10 cellular contexts compared by ENCODE assay signal in genomic region chr22:17706947-17707346, GRCh38.
DNase-seq lines count a peak whose midpoint lies in the region; ATAC-seq and TF ChIP-seq lines count a peak whose summit lies in the region.
"Had no signal": no experiment of that assay in that cellular context is flagged by ENCODE, and none has a peak within 500 bp of the region (broad histone marks: within the 10 kb centered on the region; RNA-seq: fewer than 3 reads in every experiment).

No MANE protein-coding gene starts in this region.

- H3K4me1 Mint-ChIP-seq in activated T-helper 17 cell treated with anti-CD3 and anti-CD28 coated beads, Interleukin-2, amount 50 U/mL, for 72 hours: peaks cover 12% of the 10 kb centered on the region
- H3K4me1 Mint-ChIP-seq in immature natural killer cell (peaks cover 16 to 20% of the 10 kb centered on the region in 2 donors), neural progenitor cell (peaks cover 6% of the 10 kb centered on the region)

- peak overlapping the region; percentile 57 for H3K9ac ChIP-seq in HCT116 (ENCODE audit: low read length)
- no peak overlapping the region for H3K9ac ChIP-seq in neural progenitor cell

- no peak for TF ChIP-seq EP300 in stomach (IDR thresholded peaks at IDR 0.05)

- TSS peak; percentile 45 for BruUV-seq in HCT116 (replicated peaks; lab: Mats Ljungman, UMichigan)

- WGBS in stomach, 5 donors: 89 to 100% (median 100%) methylated on average over 1 of the region's 1 CpG

- no peak for ATAC-seq in HCT116
- ATAC-seq in activated T-helper 17 cell treated with anti-CD3 and anti-CD28 coated beads, Interleukin-2, amount 50 U/mL, for 72 hours (replicated peaks): no peak

- H3K4me3 ChIP-seq in HCT116 (replicated peaks in 1 of 2; ENCODE audit: low read depth in 1 of 2, low read length in 2 of 2) (peak overlapping the region in 1 of 2 experiments; percentile 45; a peak in 1 of 4 replicates), stomach (peak overlapping the region; percentile 4 to 26 (median 23)), neural progenitor cell (no peak overlapping the region)

- CTCF ChIA-PET in HCT116 (lab: Charles Lee): no interaction called here

- no peak for TF ChIP-seq RAD21 in HCT116 (IDR thresholded peaks at IDR 0.05; ENCODE audit: low read depth)

- H3K4me1 ChIP-seq in HCT116 (ENCODE audit: control insufficient read depth in 1 of 2, insufficient read depth in 2 of 2, low read length in 2 of 2) (peaks cover 12 to 21% of the 10 kb centered on the region in 2 experiments; a peak in 3 of 4 replicates), stomach (peaks cover 0 to 26% (median 11%) of the 10 kb centered on the region in 4 donors), neural progenitor cell (no peaks in the 10 kb centered on the region)

- H3K4me2 ChIP-seq in HCT116 (ENCODE audit: low read length) (peak overlapping the region; percentile 82), neural progenitor cell (no peak overlapping the region)

- POLR2A ChIA-PET in HCT116 (lab: Charles Lee): interaction anchor here (1.6 kb wide), 1 partner anchor 19 kb away, joined by 3 read pairs; no protein-coding TSS in a partner anchor

- intact Hi-C loops in HCT116 (cut with micrococcal nuclease) (no loop called here), stomach (cut with DNase I; ENCODE audit: low total_unique reads) (no loop called here)

- H3K27ac ChIP-seq in HCT116 (ENCODE audit: low read depth, low read length): peak overlapping the region; percentile 69; the same call in 1 of the 2 replicates
- peak overlapping the region in 4 of 5 donors; percentile 64 to 75 (median 66) for H3K27ac ChIP-seq in stomach
- no peak overlapping the region for H3K27ac ChIP-seq in neural progenitor cell

- no peak overlapping the region for H2AFZ ChIP-seq in HCT116 (ENCODE audit: low read depth, low read length, poor library complexity, severe bottlenecking)
- H2AFZ ChIP-seq in neural progenitor cell (replicated peaks): no peak overlapping the region

- no peaks in the 10 kb centered on the region for H3K27me3 Mint-ChIP-seq in activated T-helper 17 cell treated with anti-CD3 and anti-CD28 coated beads, Interleukin-2, amount 50 U/mL, for 72 hours
- H3K27me3 Mint-ChIP-seq in immature natural killer cell (ENCODE audit: low read depth in 3 of 3) (peaks cover 0 to 3% (median 0%) of the 10 kb centered on the region in 3 donors), neural progenitor cell (ENCODE audit: insufficient read depth, low read depth) (peaks cover 2% of the 10 kb centered on the region)
- H3K27me3 Mint-ChIP-seq: activated CD4-positive, alpha-beta T cell treated with anti-CD3 and anti-CD28 coated beads for 36 hours had no signal

- H3K79me2 ChIP-seq in HCT116 (ENCODE audit: insufficient read depth, low read length) (no peaks in the 10 kb centered on the region), neural progenitor cell (ENCODE audit: low read depth) (no peaks in the 10 kb centered on the region)

- no peaks in the 10 kb centered on the region for H4K20me1 ChIP-seq in HCT116 (ENCODE audit: insufficient read depth)
- no peaks in the 10 kb centered on the region for H4K20me1 ChIP-seq in neural progenitor cell (ENCODE audit: low read depth)

- H3K4me3 Mint-ChIP-seq in activated T-helper 17 cell treated with anti-CD3 and anti-CD28 coated beads, Interleukin-2, amount 50 U/mL, for 72 hours: peak overlapping the region; percentile 67
- H3K4me3 Mint-ChIP-seq in immature natural killer cell (peak overlapping the region in 1 of 5 donors; percentile 85), neural progenitor cell (no peak overlapping the region)
- H3K4me3 Mint-ChIP-seq: nephron progenitor cell had no signal

- no peaks in the 10 kb centered on the region for H3K27me3 ChIP-seq in HCT116 (ENCODE audit: insufficient read depth, low read length)
- H3K27me3 ChIP-seq in stomach: no peaks in the 10 kb centered on the region
- no peaks in the 10 kb centered on the region for H3K27me3 ChIP-seq in neural progenitor cell

- H3K9me3 Mint-ChIP-seq in activated T-helper 17 cell treated with anti-CD3 and anti-CD28 coated beads, Interleukin-2, amount 50 U/mL, for 72 hours: no peaks in the 10 kb centered on the region
- H3K9me3 Mint-ChIP-seq in immature natural killer cell: no peaks in the 10 kb centered on the region
- no peaks in the 10 kb centered on the region for H3K9me3 Mint-ChIP-seq in neural progenitor cell
- H3K9me3 Mint-ChIP-seq: nephron progenitor cell had no signal

- RAD21 ChIA-PET in HCT116 (lab: Charles Lee; ENCODE audit: low non-redundant PET in 1 of 2, low total read pairs in 2 of 2, uncharacterized antibody in 2 of 2, unreplicated experiment in 2 of 2): no interaction called here

- H3F3A ChIP-seq in neural progenitor cell (ENCODE audit: low read depth): no peaks in the 10 kb centered on the region

- H3K36me3 ChIP-seq in HCT116 (ENCODE audit: control insufficient read depth in 1 of 2, insufficient read depth in 2 of 2, low read length in 2 of 2) (no peaks in the 10 kb centered on the region), stomach (peaks cover 6 to 41% (median 33%) of the 10 kb centered on the region in 4 donors), neural progenitor cell (no peaks in the 10 kb centered on the region)

- H3K9me3 ChIP-seq in HCT116 (ENCODE audit: control insufficient read depth in 1 of 2, insufficient read depth in 1 of 2, low read depth in 1 of 2, low read length in 2 of 2) (no peaks in the 10 kb centered on the region), stomach (no peaks in the 10 kb centered on the region), neural progenitor cell (ENCODE audit: low read depth) (no peaks in the 10 kb centered on the region)

- H3K27ac Mint-ChIP-seq in activated T-helper 17 cell treated with anti-CD3 and anti-CD28 coated beads, Interleukin-2, amount 50 U/mL, for 72 hours: peak overlapping the region; percentile 65
- H3K27ac Mint-ChIP-seq in immature natural killer cell (peak overlapping the region in 5 of 6 donors; percentile 12 to 95 (median 79)), neural progenitor cell (no peak overlapping the region)

- TF ChIP-seq POLR2A in HCT116 (IDR thresholded peaks at IDR 0.05; ENCODE audit: borderline replicate concordance, extremely low read depth, insufficient read depth, insufficient read length) (no peak), stomach (IDR thresholded peaks at IDR 0.05) (no peak)

- TF ChIP-seq CTCF in HCT116 (IDR thresholded peaks at IDR 0.05 in 2 of 3, conservative IDR thresholded peaks at IDR 0.05 in 1 of 3; ENCODE audit: borderline replicate concordance in 1 of 3, insufficient read depth in 1 of 3, low read depth in 2 of 3, low read length in 2 of 3) (no peak), stomach (IDR thresholded peaks at IDR 0.05) (no peak), neural progenitor cell (IDR thresholded peaks at IDR 0.05) (no peak)

- peaks cover 33% of the 10 kb centered on the region for H3K36me3 Mint-ChIP-seq in activated T-helper 17 cell treated with anti-CD3 and anti-CD28 coated beads, Interleukin-2, amount 50 U/mL, for 72 hours (ENCODE audit: low read depth)
- H3K36me3 Mint-ChIP-seq in immature natural killer cell (peaks cover 0 to 7% (median 0%) of the 10 kb centered on the region in 3 donors), neural progenitor cell (peaks cover 17% of the 10 kb centered on the region)

- DNase-seq in HCT116 (ENCODE audit: low read depth, low spot score): no peak
- DNase-seq in immature natural killer cell: no peak
- no peak for DNase-seq in stomach
- DNase-seq in DMS79 treated with DMSO at 0.1 percent for 48 hours (lab: John Stamatoyannopoulos, UW): no peak
- no peak for DNase-seq in central memory CD4-positive, alpha-beta T cell
- DNase-seq in neural progenitor cell (ENCODE audit: low spot score): no peak
- DNase-seq in DMS53 (lab: John Stamatoyannopoulos, UW): no peak
- DNase-seq: nephron progenitor cell had no signal

- no peaks in the 10 kb centered on the region for H3K9me2 ChIP-seq in HCT116 (ENCODE audit: insufficient read depth)

TF ChIP-seq in HCT116, 20 proteins besides CTCF, POLR2A, EP300 and RAD21:
- TF ChIP-seq ATF3 (IDR thresholded peaks at IDR 0.05) (no peak), TCF7L2 (IDR thresholded peaks at IDR 0.05; ENCODE audit: borderline replicate concordance, extremely low read depth, insufficient read depth, insufficient read length) (no peak), EGR1 (IDR thresholded peaks at IDR 0.05; ENCODE audit: low read depth) (no peak), ZNF274 (IDR thresholded peaks at IDR 0.05; ENCODE audit: low read depth, low read length) (no peak), ZBTB33 (IDR thresholded peaks at IDR 0.05; ENCODE audit: extremely low read depth, insufficient replicate concordance, low read length) (no peak), SP1 (IDR thresholded peaks at IDR 0.05; ENCODE audit: low read depth) (no peak), CEBPB (IDR thresholded peaks at IDR 0.05; ENCODE audit: low read depth) (no peak), CBX3 (IDR thresholded peaks at IDR 0.05; ENCODE audit: low read depth) (no peak), EZH2phosphoT487 (IDR thresholded peaks at IDR 0.05; ENCODE audit: borderline replicate concordance) (no peak), ELF1 (IDR thresholded peaks at IDR 0.05; ENCODE audit: borderline replicate concordance, low read depth) (no peak), ZFX (IDR thresholded peaks at IDR 0.05) (no peak), JUND (IDR thresholded peaks at IDR 0.05) (no peak)
- TF ChIP-seq, protein P1, sequence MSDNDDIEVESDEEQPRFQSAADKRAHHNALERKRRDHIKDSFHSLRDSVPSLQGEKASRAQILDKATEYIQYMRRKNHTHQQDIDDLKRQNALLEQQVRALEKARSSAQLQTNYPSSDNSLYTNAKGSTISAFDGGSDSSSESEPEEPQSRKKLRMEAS (IDR thresholded peaks at IDR 0.05): no peak
